24 cellular contexts compared by ENCODE assay signal in genomic region chr5:131194725-131195124, GRCh38.
"Had no signal": no experiment of that assay in that cellular context is flagged by ENCODE, and none has a peak within 500 bp of the region (broad histone marks: within the 10 kb centered on the region; RNA-seq: fewer than 3 reads in every experiment).

No MANE protein-coding gene starts in this region.

- H3K9me3 Mint-ChIP-seq: memory B cell; mesothelial cell of epicardium; naive thymus-derived CD4-positive, alpha-beta T cell; nephron progenitor cell had no signal

- H3K4me1 ChIP-seq: gastrocnemius medialis, left lung, lower lobe of right lung, right lobe of liver, stomach, upper lobe of left lung, uterus had no signal

- DNase-seq: effector CD8-positive, alpha-beta T cell; gastrocnemius medialis; heart right ventricle; hypothalamus; islet precursor cell; left lung; lower lobe of right lung; naive thymus-derived CD4-positive, alpha-beta T cell; nephron progenitor cell; psoas muscle; retina; right lobe of liver; stimulated activated CD4-positive, alpha-beta T cell treated with anti-CD3 and anti-CD28 coated beads, Interleukin-12 subunit alpha, Interleukin-12 subunit beta, amount 100 ng/mL, for 4 hours; stimulated activated naive CD4-positive, alpha-beta T cell; stomach; substantia nigra; upper lobe of left lung; uterus had no signal

- H3K4me1 Mint-ChIP-seq: memory B cell had no signal

- H3K4me3 ChIP-seq: coronary artery, gastrocnemius medialis, heart right ventricle, left lung, lower lobe of right lung, psoas muscle, right lobe of liver, stomach, upper lobe of left lung, uterus had no signal

- FAIRE-seq: endometrium had no signal

- H3K36me3 Mint-ChIP-seq: mesothelial cell of epicardium had no signal

- H3K9me3 ChIP-seq: gastrocnemius medialis, heart right ventricle, left lung, lower lobe of right lung, neutrophil, psoas muscle, right lobe of liver, stomach, upper lobe of left lung, uterus had no signal

- H3K27ac ChIP-seq: coronary artery, gastrocnemius medialis, heart right ventricle, left lung, lower lobe of right lung, neutrophil, psoas muscle, right lobe of liver, stomach, upper lobe of left lung, uterus had no signal

- H3K36me3 ChIP-seq: gastrocnemius medialis, left lung, lower lobe of right lung, neutrophil, right lobe of liver, upper lobe of left lung, uterus had no signal

- H3K27ac Mint-ChIP-seq: memory B cell, mesothelial cell of epicardium, nephron progenitor cell had no signal

- H3K27me3 Mint-ChIP-seq: memory B cell; naive thymus-derived CD4-positive, alpha-beta T cell had no signal

- H3K27me3 ChIP-seq: gastrocnemius medialis, heart right ventricle, left lung, neutrophil, right lobe of liver, stomach, upper lobe of left lung, uterus had no signal

- H3K4me3 Mint-ChIP-seq: memory B cell; mesothelial cell of epicardium; naive thymus-derived CD4-positive, alpha-beta T cell; nephron progenitor cell had no signal

- ATAC-seq: esophagus mucosa; gastrocnemius medialis; heart right ventricle; left lung; lower lobe of right lung; naive thymus-derived CD4-positive, alpha-beta T cell; psoas muscle; right lobe of liver had no signal
